In genomic region chr5:95962475-95962773, GRCh38 we compare ENCODE assay signal across 8 cellular contexts. TPM values are rescaled to one million over a fixed set of nuclear protein-coding genes. Genes with fewer than 3 reads are reported as not detected.
DNase-seq lines count a peak whose midpoint lies in the region; ATAC-seq and TF ChIP-seq lines count a peak whose summit lies in the region.

No MANE protein-coding gene starts in this region.

- CTCF ChIA-PET in MCF 10A (lab: Yijun Ruan, JAX) = interaction anchor here (0.6 to 8.1 kb wide), 9 partner anchors 12 to 705 kb away, joined by 3 to 95 read pairs (median 3); no protein-coding TSS in a partner anchor

- peaks cover 11 to 24% (median 17%) of the 10 kb centered on the region in 4 donors for H3K4me1 ChIP-seq in upper lobe of left lung

- H3K4me1 Mint-ChIP-seq in activated naive CD4-positive, alpha-beta T cell treated with anti-CD3 and anti-CD28 coated beads, Interleukin-2, amount 50 U/mL, for 24 hours = peaks cover 47% of the 10 kb centered on the region
- H3K4me1 Mint-ChIP-seq in MCF 10A (ENCODE audit: insufficient read depth, unreplicated experiment) (peaks cover 28% of the 10 kb centered on the region), memory B cell (peaks cover 36% of the 10 kb centered on the region)

- H3K27ac Mint-ChIP-seq in activated naive CD4-positive, alpha-beta T cell treated with anti-CD3 and anti-CD28 coated beads, Interleukin-2, amount 50 U/mL, for 24 hours = peak overlapping the region; percentile 97
- H3K27ac Mint-ChIP-seq in MCF 10A (ENCODE audit: low read depth, unreplicated experiment) (peak overlapping the region; percentile 91), memory B cell (peak overlapping the region; percentile 99)

- ATAC-seq in memory B cell (ENCODE audit: low read depth) = no peak
- no peak for ATAC-seq in upper lobe of left lung (ENCODE audit: low FRiP score in 2 of 2)

- no peak for TF ChIP-seq POLR2A in upper lobe of left lung (IDR thresholded peaks at IDR 0.05)

- H3K9me3 Mint-ChIP-seq in activated naive CD4-positive, alpha-beta T cell treated with anti-CD3 and anti-CD28 coated beads, Interleukin-2, amount 50 U/mL, for 24 hours = no peaks in the 10 kb centered on the region
- H3K9me3 Mint-ChIP-seq in MCF 10A (ENCODE audit: unreplicated experiment) (no peaks in the 10 kb centered on the region), memory B cell (no peaks in the 10 kb centered on the region)

- POLR2A ChIA-PET in MCF 10A (lab: Yijun Ruan, JAX) = interaction anchor here (0.7 to 10.8 kb wide), 11 partner anchors 12 to 374 kb away, joined by 3 to 113 read pairs (median 3); no protein-coding TSS in a partner anchor

- WGBS in upper lobe of left lung, 2 donors = 50 to 56% methylated on average over 8 of the region's 8 CpGs

- no peak for TF ChIP-seq CTCF in MCF 10A (IDR thresholded peaks at IDR 0.05; ENCODE audit: unreplicated experiment)
- TF ChIP-seq CTCF in upper lobe of left lung (IDR thresholded peaks at IDR 0.05) = no peak

- H3K27ac ChIP-seq in upper lobe of left lung = peak overlapping the region; percentile 96 to 100 (median 100)

- H3K36me3 Mint-ChIP-seq in activated naive CD4-positive, alpha-beta T cell treated with anti-CD3 and anti-CD28 coated beads, Interleukin-2, amount 50 U/mL, for 24 hours = no peaks in the 10 kb centered on the region
- H3K36me3 Mint-ChIP-seq in MCF 10A (ENCODE audit: insufficient read depth, unreplicated experiment) (peaks cover 22% of the 10 kb centered on the region), memory B cell (peaks cover 2% of the 10 kb centered on the region)

- TSS peak; percentile 72 for BruUV-seq in MCF 10A (replicated peaks; lab: Mats Ljungman, UMichigan)

- H3K4me3 ChIP-seq in upper lobe of left lung = peak overlapping the region in 3 of 4 donors; percentile 74 to 84 (median 81)

- H3K27me3 ChIP-seq in upper lobe of left lung = no peaks in the 10 kb centered on the region

- no peaks in the 10 kb centered on the region for H3K27me3 Mint-ChIP-seq in activated naive CD4-positive, alpha-beta T cell treated with anti-CD3 and anti-CD28 coated beads, Interleukin-2, amount 50 U/mL, for 24 hours
- H3K27me3 Mint-ChIP-seq in MCF 10A (ENCODE audit: insufficient read depth, unreplicated experiment) (no peaks in the 10 kb centered on the region), memory B cell (no peaks in the 10 kb centered on the region)

- H3K9me3 ChIP-seq in upper lobe of left lung = no peaks in the 10 kb centered on the region

- peak overlapping the region; percentile 95 for H3K4me3 Mint-ChIP-seq in activated naive CD4-positive, alpha-beta T cell treated with anti-CD3 and anti-CD28 coated beads, Interleukin-2, amount 50 U/mL, for 24 hours
- peak overlapping the region; percentile 90 for H3K4me3 Mint-ChIP-seq in MCF 10A (ENCODE audit: unreplicated experiment)
- H3K4me3 Mint-ChIP-seq in memory B cell = peak overlapping the region; percentile 99

- intact Hi-C loops in MCF 10A (cut with micrococcal nuclease) = loop anchor here (5.0 kb wide), 1 partner anchor 185 kb away; no protein-coding TSS in a partner anchor

- no peak for DNase-seq in activated naive CD4-positive, alpha-beta T cell (lab: John Stamatoyannopoulos, UW)
- no peak for DNase-seq in MCF 10A (ENCODE audit: unreplicated experiment)
- no peak for DNase-seq in memory B cell (ENCODE audit: low spot score in 2 of 2)
- no peak for DNase-seq in upper lobe of left lung
- DNase-seq in COLO829 (ENCODE audit: low spot score) = no peak
- no peak for DNase-seq in kidney tubule cell (ENCODE audit: low spot score)
- DNase-seq in hypothalamus (lab: John Stamatoyannopoulos, UW) = no peak

- H3K36me3 ChIP-seq in upper lobe of left lung = no peaks in the 10 kb centered on the region

- no peak for TF ChIP-seq EP300 in upper lobe of left lung (IDR thresholded peaks at IDR 0.05)

RNA-seq across cellular contexts. Expression of gene ELL2, which starts 0.8 kb away (rescaled TPM):
- total RNA-seq in MCF 10A (2022) = 144 and 147 TPM in 2 replicates
- total RNA-seq in upper lobe of left lung = 100 to 1,000 TPM in 1 of 6 donors, 10 to 100 TPM in 5; 44.4 to 203 (median 54.3) TPM
